11 cellular contexts compared by ENCODE assay signal in the genomic region with DNA sequence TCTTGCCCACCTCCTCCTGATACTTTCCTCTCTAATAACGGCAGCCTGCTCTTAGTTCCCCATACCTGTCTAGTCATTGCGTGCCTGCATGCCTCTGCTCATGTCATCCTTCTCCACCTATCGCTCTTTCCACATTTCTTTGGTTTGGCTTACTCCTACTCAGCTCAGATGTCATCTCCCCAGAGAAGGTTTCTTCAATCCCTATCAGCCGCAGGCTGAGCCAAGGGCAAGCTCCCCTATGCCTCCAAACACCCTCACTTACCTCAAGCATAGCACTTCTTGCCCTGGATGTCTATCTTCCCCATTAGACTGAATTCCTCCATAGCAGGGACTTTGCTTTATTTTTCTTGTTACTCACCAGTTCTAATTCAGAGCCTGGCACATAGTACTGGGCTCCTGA. TPM values are rescaled to one million over a fixed set of nuclear protein-coding genes. Genes with fewer than 3 reads are reported as not detected.
"Had no signal": no experiment of that assay in that cellular context is flagged by ENCODE, and none has a peak within 500 bp of the region (broad histone marks: within the 10 kb centered on the region; RNA-seq: fewer than 3 reads in every experiment).

No MANE protein-coding gene starts in this region.

- H3K27ac Mint-ChIP-seq: HFFc6, IgD-negative memory B cell had no signal

- H3K36me3 Mint-ChIP-seq: IgD-negative memory B cell had no signal

- H3K4me1 ChIP-seq: HAP-1 had no signal

- H3K4me3 Mint-ChIP-seq: HFFc6, IgD-negative memory B cell had no signal

- H2AFZ ChIP-seq: GM23248 had no signal

- H3K4me1 Mint-ChIP-seq: IgD-negative memory B cell had no signal

- H3K36me3 ChIP-seq: HAP-1 had no signal

- H3K9me3 Mint-ChIP-seq: HFFc6, IgD-negative memory B cell had no signal

- ATAC-seq: HCT116, HepG2 had no signal

- FAIRE-seq: HepG2 had no signal

- H3K9ac ChIP-seq: GM23248 had no signal

- H3K27ac ChIP-seq: GM23248, HL-60 had no signal

- DNase-seq: GM23248, GOT3, H7, HFFc6 had no signal

- H3K4me3 ChIP-seq: GM23248, HAP-1 had no signal

RNA-seq across cellular contexts. Expression of a gene that starts 26.6 kb away (rescaled TPM):
- total RNA-seq: H4, HepG2, HFFc6, HT1080 had no signal
- polyA plus RNA-seq: GM23248, IgD-negative memory B cell had no signal
